Comparison of ENCODE assay signal across 18 cellular contexts in genomic region chr3:124627501-124627908, GRCh38.
A peak's percentile ranks its signal among the peaks of the same experiment; 100 is the strongest.
DNase-seq lines count a peak whose midpoint lies in the region; ATAC-seq, FAIRE-seq and TF ChIP-seq lines count a peak whose summit lies in the region.
"Had no signal": no experiment of that assay in that cellular context is flagged by ENCODE, and none has a peak within 500 bp of the region (broad histone marks: within the 10 kb centered on the region; RNA-seq: fewer than 3 reads in every experiment).

No MANE protein-coding gene starts in this region.

- dilution Hi-C loops in endothelial cell of umbilical vein (cut with MboI; ENCODE audit: extremely low pct_ligation_motif_present, low sequenced_read_pairs): no loop called here

- TF ChIP-seq CTCF in BE2C (IDR thresholded peaks at IDR 0.05; ENCODE audit: low read depth, low read length) (no peak), endothelial cell of umbilical vein (IDR thresholded peaks at IDR 0.05; ENCODE audit: extremely low read depth in 1 of 2, insufficient read depth in 1 of 2, low read depth in 1 of 2, low read length in 2 of 2) (no peak), chondrocyte (IDR thresholded peaks at IDR 0.05) (no peak), osteocyte (IDR thresholded peaks at IDR 0.05) (no peak)

- H3K4me1 ChIP-seq in BE2C (peaks cover 13% of the 10 kb centered on the region), endothelial cell of umbilical vein (ENCODE audit: control insufficient read depth, extremely low read depth, insufficient read depth, low read length) (no peaks in the 10 kb centered on the region)
- H3K4me1 ChIP-seq: breast epithelium had no signal

- ATAC-seq in stimulated activated effector memory CD8-positive, alpha-beta T cell treated with anti-CD3 and anti-CD28 coated beads, Interleukin-12 subunit alpha, Interleukin-12 subunit beta, amount 100 ng/mL, for 72 hours: no peak
- ATAC-seq: gastrocnemius medialis had no signal

- intact Hi-C loops in endothelial cell of umbilical vein (cut with micrococcal nuclease): no loop called here

- H3K9me1 ChIP-seq in endothelial cell of umbilical vein (replicated peaks; ENCODE audit: control insufficient read depth, extremely low read depth, insufficient read depth, low read length): no peaks in the 10 kb centered on the region

- H3K4me3 Mint-ChIP-seq in chondrocyte (ENCODE audit: unreplicated experiment) (no peak overlapping the region), osteocyte (ENCODE audit: unreplicated experiment) (no peak overlapping the region)
- H3K4me3 Mint-ChIP-seq in stimulated activated effector memory CD8-positive, alpha-beta T cell treated with anti-CD3 and anti-CD28 coated beads, Interleukin-12 subunit alpha, Interleukin-12 subunit beta, amount 100 ng/mL, for 72 hours: no peak overlapping the region
- H3K4me3 Mint-ChIP-seq: T-helper 1 cell treated with Interleukin-12 subunit alpha and Interleukin-12 subunit beta and Interleukin-4 antibody, amounts not matched to agents 30 μg/mL and 1 μg/mL, for 36 hours had no signal

- H3K79me2 ChIP-seq in endothelial cell of umbilical vein (ENCODE audit: control insufficient read depth, insufficient read depth, low read length): no peaks in the 10 kb centered on the region

- no peaks in the 10 kb centered on the region for H3K9me3 Mint-ChIP-seq in chondrocyte (ENCODE audit: low read depth)
- H3K9me3 Mint-ChIP-seq in osteocyte (ENCODE audit: unreplicated experiment): no peaks in the 10 kb centered on the region
- H3K9me3 Mint-ChIP-seq in stimulated activated effector memory CD8-positive, alpha-beta T cell treated with anti-CD3 and anti-CD28 coated beads, Interleukin-12 subunit alpha, Interleukin-12 subunit beta, amount 100 ng/mL, for 72 hours: no peaks in the 10 kb centered on the region
- H3K9me3 Mint-ChIP-seq: T-helper 1 cell treated with Interleukin-12 subunit alpha and Interleukin-12 subunit beta and Interleukin-4 antibody, amounts not matched to agents 30 μg/mL and 1 μg/mL, for 36 hours had no signal

- H3K4me2 ChIP-seq in endothelial cell of umbilical vein (ENCODE audit: insufficient read depth, low read length): no peak overlapping the region

- POLR2A ChIA-PET in endothelial cell of umbilical vein (lab: Charles Lee): no interaction called here

- H3K36me3 Mint-ChIP-seq in chondrocyte (ENCODE audit: low read depth): peaks cover 2% of the 10 kb centered on the region
- no peaks in the 10 kb centered on the region for H3K36me3 Mint-ChIP-seq in osteocyte (ENCODE audit: unreplicated experiment)
- H3K36me3 Mint-ChIP-seq in stimulated activated effector memory CD8-positive, alpha-beta T cell treated with anti-CD3 and anti-CD28 coated beads, Interleukin-12 subunit alpha, Interleukin-12 subunit beta, amount 100 ng/mL, for 72 hours: no peaks in the 10 kb centered on the region

- H3K27me3 Mint-ChIP-seq in chondrocyte (ENCODE audit: low read depth) (no peaks in the 10 kb centered on the region), osteocyte (ENCODE audit: unreplicated experiment) (peaks cover 2% of the 10 kb centered on the region)

- H3K27ac Mint-ChIP-seq in chondrocyte (ENCODE audit: unreplicated experiment) (no peak overlapping the region), osteocyte (ENCODE audit: unreplicated experiment) (no peak overlapping the region)
- H3K27ac Mint-ChIP-seq in stimulated activated effector memory CD8-positive, alpha-beta T cell treated with anti-CD3 and anti-CD28 coated beads, Interleukin-12 subunit alpha, Interleukin-12 subunit beta, amount 100 ng/mL, for 72 hours: no peak overlapping the region
- H3K27ac Mint-ChIP-seq: T-helper 1 cell treated with Interleukin-12 subunit alpha and Interleukin-12 subunit beta and Interleukin-4 antibody, amounts not matched to agents 30 μg/mL and 1 μg/mL, for 36 hours had no signal

- H4K20me1 ChIP-seq in endothelial cell of umbilical vein (replicated peaks; ENCODE audit: control insufficient read depth, extremely low read depth, insufficient read depth, low read length): no peaks in the 10 kb centered on the region

- no peak for FAIRE-seq in endothelial cell of umbilical vein (lab: Jason Lieb, UNC)

- no peak overlapping the region for H3K4me3 ChIP-seq in BE2C (ENCODE audit: low read depth, low read length)
- no peak overlapping the region for H3K4me3 ChIP-seq in endothelial cell of umbilical vein (replicated peaks in 1 of 3; ENCODE audit: insufficient read depth in 1 of 3, low read depth in 1 of 3, low read length in 3 of 3)
- H3K4me3 ChIP-seq: breast epithelium, gastrocnemius medialis had no signal

- no peak overlapping the region for H3K27ac ChIP-seq in endothelial cell of umbilical vein (ENCODE audit: insufficient read depth, low read depth, low read length)
- H3K27ac ChIP-seq: breast epithelium, gastrocnemius medialis had no signal

- no peak for TF ChIP-seq POLR2A in endothelial cell of umbilical vein (IDR thresholded peaks at IDR 0.05; ENCODE audit: low read depth, low read length)

- DNase-seq in BE2C (peak; percentile 25), M059J (ENCODE audit: low read depth) (peak; percentile 50), endothelial cell of umbilical vein (ENCODE audit: low read depth, low spot score) (peak; percentile 15), mucosa of gallbladder (ENCODE audit: low spot score) (peak; percentile 52), chondrocyte (ENCODE audit: low spot score) (no peak), foreskin melanocyte (no peak), osteocyte (ENCODE audit: extremely low spot score, unreplicated experiment) (no peak)
- no peak for DNase-seq in stimulated activated effector memory CD8-positive, alpha-beta T cell treated with anti-CD3 and anti-CD28 coated beads, Interleukin-12 subunit alpha, Interleukin-12 subunit beta, amount 100 ng/mL, for 72 hours (ENCODE audit: low spot score in 2 of 2)
- DNase-seq: activated CD4-positive, alpha-beta T cell treated with anti-CD3 and anti-CD28 coated beads for 1 hour; activated CD8-positive, alpha-beta memory T cell treated with anti-CD3 and anti-CD28 coated beads, Interleukin-2, amount 50 U/mL, for 4 hours; activated naive CD4-positive, alpha-beta T cell treated with Interleukin-2 at 50 U/mL for 16 hours; gastrocnemius medialis; Kasumi-1; NCI-H1436; NCI-H2227 treated with DMSO at 0.1 percent for 48 hours; posterior cingulate gyrus had no signal

- CTCF ChIA-PET in endothelial cell of umbilical vein (lab: Charles Lee): interaction anchor here (0.8 kb wide), 2 partner anchors 8 to 62 kb away, joined by 3 to 4 read pairs; no protein-coding TSS in a partner anchor

- no peak overlapping the region for H3K9ac ChIP-seq in endothelial cell of umbilical vein (replicated peaks; ENCODE audit: extremely low read depth, insufficient read depth, low read length)

- H3K9me3 ChIP-seq in BE2C (no peaks in the 10 kb centered on the region), endothelial cell of umbilical vein (replicated peaks; ENCODE audit: control insufficient read depth, insufficient read depth, low read length) (no peaks in the 10 kb centered on the region)
- H3K9me3 ChIP-seq: breast epithelium, gastrocnemius medialis had no signal

- H3K4me1 Mint-ChIP-seq in chondrocyte (ENCODE audit: low read depth) (no peaks in the 10 kb centered on the region), osteocyte (ENCODE audit: unreplicated experiment) (no peaks in the 10 kb centered on the region)
- no peaks in the 10 kb centered on the region for H3K4me1 Mint-ChIP-seq in stimulated activated effector memory CD8-positive, alpha-beta T cell treated with anti-CD3 and anti-CD28 coated beads, Interleukin-12 subunit alpha, Interleukin-12 subunit beta, amount 100 ng/mL, for 72 hours

- no TSS peak for BruUV-seq in endothelial cell of umbilical vein (replicated peaks; lab: Mats Ljungman, UMichigan)

- H3K36me3 ChIP-seq in BE2C (no peaks in the 10 kb centered on the region), endothelial cell of umbilical vein (ENCODE audit: control insufficient read depth in 2 of 2, extremely low read depth in 1 of 2, insufficient read depth in 2 of 2, low read length in 2 of 2) (no peaks in the 10 kb centered on the region)
- H3K36me3 ChIP-seq: breast epithelium, gastrocnemius medialis had no signal

- H3K27me3 ChIP-seq in BE2C: no peaks in the 10 kb centered on the region
- H3K27me3 ChIP-seq in endothelial cell of umbilical vein (ENCODE audit: control insufficient read depth in 2 of 2, insufficient read depth in 2 of 2, low read length in 2 of 2): no peaks in the 10 kb centered on the region
- H3K27me3 ChIP-seq: breast epithelium, gastrocnemius medialis had no signal

- H2AFZ ChIP-seq in endothelial cell of umbilical vein (ENCODE audit: low read depth, low read length): no peak overlapping the region

TF ChIP-seq in endothelial cell of umbilical vein, 7 proteins besides CTCF, POLR2A, EP300 and RAD21:
- no peak for TF ChIP-seq EZH2 (IDR thresholded peaks at IDR 0.05; ENCODE audit: borderline replicate concordance, low read depth, low read length, severe bottlenecking)
- TF ChIP-seq, protein P1, sequence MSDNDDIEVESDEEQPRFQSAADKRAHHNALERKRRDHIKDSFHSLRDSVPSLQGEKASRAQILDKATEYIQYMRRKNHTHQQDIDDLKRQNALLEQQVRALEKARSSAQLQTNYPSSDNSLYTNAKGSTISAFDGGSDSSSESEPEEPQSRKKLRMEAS (IDR thresholded peaks at IDR 0.05; ENCODE audit: insufficient read depth, insufficient read length): no peak
- no peak for TF ChIP-seq JUN (IDR thresholded peaks at IDR 0.05; ENCODE audit: borderline replicate concordance, insufficient read depth, insufficient read length, low read depth)
- no peak for TF ChIP-seq GATA2 (IDR thresholded peaks at IDR 0.05; ENCODE audit: insufficient read depth, insufficient read length, low read depth, low read length)
- no peak for TF ChIP-seq MYC (IDR thresholded peaks at IDR 0.05; ENCODE audit: low read depth, low read length)
- TF ChIP-seq POLR2AphosphoS5 (IDR thresholded peaks at IDR 0.05; ENCODE audit: insufficient read depth, low read depth, low read length): no peak
- no peak for TF ChIP-seq FOS (IDR thresholded peaks at IDR 0.05; ENCODE audit: borderline replicate concordance, insufficient read depth, low read length)

Comparison
In these comparisons a context has a peak if more than half of its experiments do, and no peak if none do; other contexts are left out.
1. DNase-seq: peak in BE2C (single experiment), M059J (single experiment), endothelial cell of umbilical vein (single experiment) and mucosa of gallbladder (single experiment); none in chondrocyte (single experiment), foreskin melanocyte (single experiment), osteocyte (single experiment) and stimulated activated effector memory CD8-positive, alpha-beta T cell treated with anti-CD3 and anti-CD28 coated beads, Interleukin-12 subunit alpha, Interleukin-12 subunit beta, amount 100 ng/mL, for 72 hours (0 of 2).